ENCODE assay signal across 8 cellular contexts in the genomic region with DNA sequence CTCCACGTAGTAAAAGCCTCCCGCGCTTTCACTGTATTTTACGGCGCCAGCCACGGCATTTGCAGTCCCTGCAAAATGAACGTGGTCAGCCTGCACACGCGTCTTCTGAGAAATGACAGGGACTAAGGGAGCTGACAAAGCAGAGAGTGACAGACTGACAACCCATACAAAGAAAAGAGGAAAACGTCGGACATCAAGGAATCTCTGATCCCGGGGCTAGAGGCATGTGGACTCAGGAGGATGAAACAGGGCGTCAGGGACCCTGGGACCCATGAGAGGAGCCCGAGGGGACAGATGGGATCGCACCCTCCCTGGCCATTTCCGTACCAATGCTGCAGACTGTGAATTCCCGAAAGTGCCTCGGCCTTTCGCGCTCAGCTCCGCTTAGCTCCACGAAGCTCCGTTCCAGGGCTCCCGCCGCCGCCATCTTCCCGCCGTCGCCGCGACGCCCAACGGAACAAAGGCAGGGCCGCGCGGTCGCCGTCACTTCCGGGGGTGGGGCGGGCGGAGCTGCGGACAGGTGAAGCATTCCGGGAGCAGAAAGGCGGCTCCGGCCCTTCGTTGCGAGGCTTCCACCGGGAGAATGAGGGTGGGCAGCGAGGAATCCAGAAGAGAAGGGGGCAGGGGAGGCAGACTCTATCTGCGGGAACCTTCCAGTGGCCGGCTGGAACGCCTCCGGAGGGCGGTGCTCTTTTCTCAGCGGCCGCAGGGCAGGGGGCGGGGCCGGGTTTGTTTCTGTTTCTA. TPM values are rescaled to one million over a fixed set of nuclear protein-coding genes. Genes with fewer than 3 reads are reported as not detected.
A peak's percentile ranks its signal among the peaks of the same experiment; 100 is the strongest.
DNase-seq lines count a peak whose midpoint lies in the region; ATAC-seq and TF ChIP-seq lines count a peak whose summit lies in the region.

A gene with protein sequence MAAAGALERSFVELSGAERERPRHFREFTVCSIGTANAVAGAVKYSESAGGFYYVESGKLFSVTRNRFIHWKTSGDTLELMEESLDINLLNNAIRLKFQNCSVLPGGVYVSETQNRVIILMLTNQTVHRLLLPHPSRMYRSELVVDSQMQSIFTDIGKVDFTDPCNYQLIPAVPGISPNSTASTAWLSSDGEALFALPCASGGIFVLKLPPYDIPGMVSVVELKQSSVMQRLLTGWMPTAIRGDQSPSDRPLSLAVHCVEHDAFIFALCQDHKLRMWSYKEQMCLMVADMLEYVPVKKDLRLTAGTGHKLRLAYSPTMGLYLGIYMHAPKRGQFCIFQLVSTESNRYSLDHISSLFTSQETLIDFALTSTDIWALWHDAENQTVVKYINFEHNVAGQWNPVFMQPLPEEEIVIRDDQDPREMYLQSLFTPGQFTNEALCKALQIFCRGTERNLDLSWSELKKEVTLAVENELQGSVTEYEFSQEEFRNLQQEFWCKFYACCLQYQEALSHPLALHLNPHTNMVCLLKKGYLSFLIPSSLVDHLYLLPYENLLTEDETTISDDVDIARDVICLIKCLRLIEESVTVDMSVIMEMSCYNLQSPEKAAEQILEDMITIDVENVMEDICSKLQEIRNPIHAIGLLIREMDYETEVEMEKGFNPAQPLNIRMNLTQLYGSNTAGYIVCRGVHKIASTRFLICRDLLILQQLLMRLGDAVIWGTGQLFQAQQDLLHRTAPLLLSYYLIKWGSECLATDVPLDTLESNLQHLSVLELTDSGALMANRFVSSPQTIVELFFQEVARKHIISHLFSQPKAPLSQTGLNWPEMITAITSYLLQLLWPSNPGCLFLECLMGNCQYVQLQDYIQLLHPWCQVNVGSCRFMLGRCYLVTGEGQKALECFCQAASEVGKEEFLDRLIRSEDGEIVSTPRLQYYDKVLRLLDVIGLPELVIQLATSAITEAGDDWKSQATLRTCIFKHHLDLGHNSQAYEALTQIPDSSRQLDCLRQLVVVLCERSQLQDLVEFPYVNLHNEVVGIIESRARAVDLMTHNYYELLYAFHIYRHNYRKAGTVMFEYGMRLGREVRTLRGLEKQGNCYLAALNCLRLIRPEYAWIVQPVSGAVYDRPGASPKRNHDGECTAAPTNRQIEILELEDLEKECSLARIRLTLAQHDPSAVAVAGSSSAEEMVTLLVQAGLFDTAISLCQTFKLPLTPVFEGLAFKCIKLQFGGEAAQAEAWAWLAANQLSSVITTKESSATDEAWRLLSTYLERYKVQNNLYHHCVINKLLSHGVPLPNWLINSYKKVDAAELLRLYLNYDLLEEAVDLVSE (N-terminal part only) (minus strand): TSS at position 459 of the 744 bp plus-strand sequence. CDS start 32 bp downstream, at position 427.

- no peaks in the 10 kb centered on the region for H3K27me3 Mint-ChIP-seq in activated CD8-positive, alpha-beta T cell treated with anti-CD3 and anti-CD28 coated beads for 36 hours

- H3K4me3 ChIP-seq in BJ (ENCODE audit: low read depth, low read length) (peak within 1 kb of the TSS; percentile 78), lower leg skin (ENCODE audit: low read depth, poor library complexity, severe bottlenecking) (peak within 1 kb of the TSS; percentile 61)

- WGBS in lower leg skin, 2 donors: 0 to 1% methylated on average over 51 to 55 of the region's 58 CpGs

- H3K9me3 Mint-ChIP-seq in activated CD8-positive, alpha-beta T cell treated with anti-CD3 and anti-CD28 coated beads for 36 hours: no peaks in the 10 kb centered on the region

- H3K4me1 Mint-ChIP-seq in activated CD8-positive, alpha-beta T cell treated with anti-CD3 and anti-CD28 coated beads for 36 hours (ENCODE audit: low read depth): peaks cover 33% of the 10 kb centered on the region

- intact Hi-C loops in activated CD8-positive, alpha-beta T cell treated with anti-CD3 and anti-CD28 coated beads for 36 hours (cut with micrococcal nuclease): loop anchor here (5.0 kb wide), 1 partner anchor 264 kb away; no protein-coding TSS in a partner anchor
- intact Hi-C loops in lower leg skin (cut with DNase I; ENCODE audit: low total_unique reads): no loop called here

- no peak; the same call in 1 of the 2 replicates for TF ChIP-seq CTCF in BJ (IDR thresholded peaks at IDR 0.05; ENCODE audit: insufficient read depth, low read depth, low read length)
- TF ChIP-seq CTCF in activated CD8-positive, alpha-beta T cell treated with anti-CD3 and anti-CD28 coated beads for 36 hours (IDR thresholded peaks at IDR 0.05): no peak
- TF ChIP-seq CTCF in lower leg skin (IDR thresholded peaks at IDR 0.05): no peak

- ATAC-seq in HG03439 (IDR thresholded peaks at IDR 0.05; ENCODE audit: unreplicated experiment): peak; percentile 85
- peak; percentile 88 for ATAC-seq in activated CD8-positive, alpha-beta T cell treated with anti-CD3 and anti-CD28 coated beads for 36 hours

- CTCF ChIA-PET in BJ (lab: Yijun Ruan, JAX): interaction anchor here (0.7 to 1.0 kb wide), 2 partner anchors 17 to 261 kb away, joined by 3 read pairs; no protein-coding TSS in a partner anchor
- CTCF ChIA-PET in activated CD8-positive, alpha-beta T cell treated with anti-CD3 and anti-CD28 coated beads for 36 hours (lab: Charles Lee): interaction anchor here (1.4 kb wide), 1 partner anchor 260 kb away, joined by 4 read pairs; no protein-coding TSS in a partner anchor

- DNase-seq in BJ (ENCODE audit: low read depth): no peak
- peak; percentile 67 for DNase-seq in GM19240 (ENCODE audit: insufficient read length, low spot score)
- DNase-seq in NCI-H774 (lab: John Stamatoyannopoulos, UW): peak; percentile 70
- DNase-seq in activated CD8-positive, alpha-beta T cell treated with anti-CD3 and anti-CD28 coated beads for 36 hours: peak; percentile 92
- DNase-seq in ecto neural progenitor cell (ENCODE audit: low spot score): peak; percentile 92
- DNase-seq in lower leg skin (ENCODE audit: low spot score in 2 of 2): peak; percentile 73 to 97
- DNase-seq in stimulated activated CD4-positive, alpha-beta T cell treated with anti-CD3 and anti-CD28 coated beads, Interleukin-4, amount 100 ng/mL, for 4 hours: peak; percentile 82 to 89

- peaks cover 22% of the 10 kb centered on the region for H3K36me3 Mint-ChIP-seq in activated CD8-positive, alpha-beta T cell treated with anti-CD3 and anti-CD28 coated beads for 36 hours (ENCODE audit: low read depth)

- no peaks in the 10 kb centered on the region for H3K27me3 ChIP-seq in BJ (ENCODE audit: control insufficient read depth, insufficient read depth, low read length)

- POLR2A ChIA-PET in BJ (lab: Charles Lee): interaction anchor here (0.6 kb wide), 1 partner anchor 14 kb away, joined by 3 read pairs; no protein-coding TSS in a partner anchor
- POLR2A ChIA-PET in activated CD8-positive, alpha-beta T cell treated with anti-CD3 and anti-CD28 coated beads for 36 hours (lab: Charles Lee): interaction anchor here (0.9 to 1.9 kb wide), 8 partner anchors 13 to 154 kb away, joined by 3 to 12 read pairs (median 3); a partner anchor contains a TSS

- H3K27ac Mint-ChIP-seq in activated CD8-positive, alpha-beta T cell treated with anti-CD3 and anti-CD28 coated beads for 36 hours: peak within 1 kb of the TSS; percentile 99

- H3K36me3 ChIP-seq in BJ (ENCODE audit: control insufficient read depth, insufficient read depth, low read length): peaks cover 2% of the 10 kb centered on the region; the same call in 1 of the 2 replicates

- H3K4me3 Mint-ChIP-seq in activated CD8-positive, alpha-beta T cell treated with anti-CD3 and anti-CD28 coated beads for 36 hours: peak within 1 kb of the TSS; percentile 98

- TF ChIP-seq POLR2A in lower leg skin (IDR thresholded peaks at IDR 0.05): peak in 1 of 2 donors; percentile 59

RNA-seq across cellular contexts. Expression of the gene that starts here (rescaled TPM):
- polyA plus RNA-seq in BJ (2011; rRNA removed): 13.4 and 22.2 TPM in 2 replicates
- polyA minus RNA-seq in BJ (2011; rRNA and poly(A)+ RNA removed): 22.9 and 25.4 TPM in 2 replicates
- total RNA-seq in activated CD8-positive, alpha-beta T cell treated with anti-CD3 and anti-CD28 coated beads for 36 hours: 10 to 100 TPM; 76.4 to 77.0 TPM
- total RNA-seq in lower leg skin: 10 to 100 TPM; 14.1 to 22.4 (median 18.9) TPM
